Comparison of ENCODE assay signal across 15 cellular contexts in genomic region chr20:4896119-4896700, GRCh38.
"Had no signal": no experiment of that assay in that cellular context is flagged by ENCODE, and none has a peak within 500 bp of the region (broad histone marks: within the 10 kb centered on the region; RNA-seq: fewer than 3 reads in every experiment).

No MANE protein-coding gene starts in this region.

- H3K4me3 Mint-ChIP-seq: activated CD8-positive, alpha-beta T cell treated with anti-CD3 and anti-CD28 coated beads for 36 hours; activated T-helper 1 cell treated with anti-CD3 and anti-CD28 coated beads, Interleukin-12 subunit alpha, Interleukin-12 subunit beta, Interleukin-2, Interleukin-4 antibody, amounts not matched to agents 30 ng/mL and 10 ng/mL and 1 ng/mL, durations not matched to agents 14 hours and 24 hours and 36 hours; effector memory CD8-positive, alpha-beta T cell; neural crest cell; T-cell had no signal

- H3K4me3 ChIP-seq: cardiac muscle cell, colonic mucosa, gastroesophageal sphincter, pancreas, skin epidermis, transverse colon had no signal

- H3K4me1 ChIP-seq: colonic mucosa, pancreas had no signal

- H3K9me3 Mint-ChIP-seq: activated CD8-positive, alpha-beta T cell treated with anti-CD3 and anti-CD28 coated beads for 36 hours; activated T-helper 1 cell treated with anti-CD3 and anti-CD28 coated beads, Interleukin-12 subunit alpha, Interleukin-12 subunit beta, Interleukin-2, Interleukin-4 antibody, amounts not matched to agents 30 ng/mL and 10 ng/mL and 1 ng/mL, durations not matched to agents 14 hours and 24 hours and 36 hours; effector memory CD8-positive, alpha-beta T cell; neural crest cell; T-cell had no signal

- H3K9me3 ChIP-seq: colonic mucosa, gastroesophageal sphincter, pancreas, transverse colon had no signal

- H3K36me3 ChIP-seq: cardiac muscle cell, colonic mucosa, pancreas, transverse colon had no signal

- H3K27ac ChIP-seq: cardiac muscle cell, colonic mucosa, gastroesophageal sphincter, pancreas, skin epidermis, transverse colon had no signal

- DNase-seq: activated naive CD4-positive, alpha-beta T cell; colonic mucosa; effector memory CD8-positive, alpha-beta T cell; left ventricle myocardium superior; pancreas; stimulated activated CD4-positive, alpha-beta T cell treated with anti-CD3 and anti-CD28 coated beads, Interleukin-4, amount 100 ng/mL, for 4 hours; T1000; transverse colon had no signal

- H3K27me3 Mint-ChIP-seq: activated CD8-positive, alpha-beta T cell treated with anti-CD3 and anti-CD28 coated beads for 36 hours; effector memory CD8-positive, alpha-beta T cell; T-cell had no signal

- H3K27ac Mint-ChIP-seq: activated CD8-positive, alpha-beta T cell treated with anti-CD3 and anti-CD28 coated beads for 36 hours; activated T-helper 1 cell treated with anti-CD3 and anti-CD28 coated beads, Interleukin-12 subunit alpha, Interleukin-12 subunit beta, Interleukin-2, Interleukin-4 antibody, amounts not matched to agents 30 ng/mL and 10 ng/mL and 1 ng/mL, durations not matched to agents 14 hours and 24 hours and 36 hours; T-cell had no signal

- H3K27me3 ChIP-seq: cardiac muscle cell, colonic mucosa, gastroesophageal sphincter, pancreas, transverse colon had no signal

- ATAC-seq: effector memory CD8-positive, alpha-beta T cell; gastroesophageal sphincter; left ventricle myocardium superior; pancreas had no signal
